In the genomic region with DNA sequence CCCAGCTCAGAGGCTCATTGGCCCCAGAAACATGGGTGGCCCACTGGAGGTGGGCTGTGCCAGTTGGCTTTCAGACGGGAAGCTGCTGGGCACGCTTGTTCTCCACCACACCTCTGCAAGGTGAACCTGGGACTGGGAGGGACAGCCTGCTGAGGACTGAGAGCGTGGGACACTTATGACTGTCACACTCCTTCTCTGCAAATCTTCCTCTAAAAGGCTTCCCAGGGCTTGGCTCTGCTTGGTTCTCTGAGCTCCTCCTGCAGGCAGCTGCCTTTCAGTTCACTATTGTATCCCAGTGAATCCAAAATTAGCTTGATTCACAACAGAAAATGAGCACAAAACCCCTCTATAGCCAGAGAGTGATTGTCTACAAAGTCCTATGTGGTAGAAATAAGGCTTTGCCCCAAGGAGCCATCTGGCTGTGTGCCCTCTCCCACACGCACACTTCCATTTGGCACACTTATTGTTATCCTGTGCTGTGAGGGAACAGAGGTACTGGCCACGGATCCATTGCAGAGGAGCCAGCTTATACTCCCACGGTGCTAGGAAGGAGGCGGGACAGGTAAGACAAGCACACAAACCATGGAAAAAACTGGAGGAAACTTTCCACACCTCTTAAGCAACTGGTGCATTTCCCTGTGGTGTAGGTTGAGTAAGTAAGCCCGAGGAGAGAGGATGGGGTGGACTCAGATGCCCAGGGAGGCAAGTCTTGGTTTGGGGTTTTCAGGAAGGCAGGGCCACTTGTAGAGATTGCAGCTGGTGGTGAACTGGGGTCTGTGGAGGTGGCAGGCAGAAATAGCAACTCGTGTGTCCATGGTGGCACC, we compare ENCODE assay signal across 8 cellular contexts. TPM values are rescaled to one million over a fixed set of nuclear protein-coding genes. Genes with fewer than 3 reads are reported as not detected.
DNase-seq lines count a peak whose midpoint lies in the region; ATAC-seq, FAIRE-seq and TF ChIP-seq lines count a peak whose summit lies in the region.

No MANE protein-coding gene starts in this region.

- peak overlapping the region; percentile 97 to 100 (median 99) for H3K27ac Mint-ChIP-seq in naive thymus-derived CD4-positive, alpha-beta T cell

- no peaks in the 10 kb centered on the region for H3K36me3 Mint-ChIP-seq in naive thymus-derived CD4-positive, alpha-beta T cell

- H3K4me3 ChIP-seq in liver (ENCODE audit: low read depth in 1 of 3, low read length in 3 of 3) (no peak overlapping the region), HepG2 (replicated peaks in 1 of 3; ENCODE audit: insufficient read depth in 1 of 3, low read depth in 2 of 3, low read length in 3 of 3) (no peak overlapping the region)
- peak overlapping the region; percentile 42 for H3K4me3 ChIP-seq in naive thymus-derived CD4-positive, alpha-beta T cell (ENCODE audit: low read length)

- no peak overlapping the region for H2AFZ ChIP-seq in HepG2 (ENCODE audit: low read length)

- peaks cover 0 to 3% (median 0%) of the 10 kb centered on the region in 5 donors for H3K27me3 Mint-ChIP-seq in naive thymus-derived CD4-positive, alpha-beta T cell

- peaks cover 0 to 1% (median 0%) of the 10 kb centered on the region in 11 donors for H3K9me3 Mint-ChIP-seq in naive thymus-derived CD4-positive, alpha-beta T cell

- no peak for ATAC-seq in HepG2
- ATAC-seq in naive thymus-derived CD4-positive, alpha-beta T cell, result no peak

- no peaks in the 10 kb centered on the region for H4K20me1 ChIP-seq in HepG2 (ENCODE audit: insufficient read depth, low read length)

- H3K4me2 ChIP-seq in HepG2 (ENCODE audit: low read depth, low read length), result no peak overlapping the region

- no peak for FAIRE-seq in HepG2 (lab: Jason Lieb, UNC)

- peaks cover 0 to 7% (median 2%) of the 10 kb centered on the region in 4 donors for H3K4me1 ChIP-seq in liver (ENCODE audit: control insufficient read depth in 4 of 4, insufficient read depth in 4 of 4, low read length in 3 of 4)
- peaks cover 43% of the 10 kb centered on the region for H3K4me1 ChIP-seq in HepG2 (ENCODE audit: insufficient read depth, low read length)
- peaks cover 52 to 54% of the 10 kb centered on the region in 2 donors for H3K4me1 ChIP-seq in naive thymus-derived CD4-positive, alpha-beta T cell (ENCODE audit: control insufficient read depth in 2 of 2, insufficient read depth in 2 of 2, low read length in 2 of 2)

- no peak for DNase-seq in HepG2 (ENCODE audit: low spot score)
- peak in 25 of 61 donors; percentile 25 to 69 (median 41) for DNase-seq in caudate nucleus (lab: John Stamatoyannopoulos, UW)
- peak in 1 of 9 donors; percentile 28 for DNase-seq in naive thymus-derived CD4-positive, alpha-beta T cell
- DNase-seq in hepatic stellate cell (ENCODE audit: low spot score), result no peak
- no peak for DNase-seq in NCI-H748 (lab: John Stamatoyannopoulos, UW; ENCODE audit: unreplicated experiment)
- DNase-seq in D341Med (ENCODE audit: low spot score), result no peak
- no peak for DNase-seq in SW480 (ENCODE audit: low spot score)

- TF ChIP-seq CTCF in liver (IDR thresholded peaks at IDR 0.05; ENCODE audit: low read depth, low read length, missing input control) (no peak), HepG2 (CRISPR knock-in tag; IDR thresholded peaks at IDR 0.05) (no peak)

- H3K36me3 ChIP-seq in liver (ENCODE audit: control insufficient read depth in 4 of 4, insufficient read depth in 3 of 4, low read depth in 1 of 4, low read length in 3 of 4) (no peaks in the 10 kb centered on the region), HepG2 (replicated peaks in 1 of 2; ENCODE audit: control insufficient read depth in 1 of 2, insufficient read depth in 2 of 2, low read length in 2 of 2) (no peaks in the 10 kb centered on the region)
- no peaks in the 10 kb centered on the region for H3K36me3 ChIP-seq in naive thymus-derived CD4-positive, alpha-beta T cell (ENCODE audit: control insufficient read depth in 2 of 3, insufficient read depth in 3 of 3, low read length in 3 of 3)

- H3K27ac ChIP-seq in liver (ENCODE audit: low read depth in 1 of 2, low read length in 2 of 2), result peak overlapping the region; percentile 84 to 88
- H3K27ac ChIP-seq in HepG2 (ENCODE audit: extremely low read length, insufficient read depth, low read length), result no peak overlapping the region
- peak overlapping the region; percentile 94 for H3K27ac ChIP-seq in caudate nucleus (ENCODE audit: low read depth, low read length)
- H3K27ac ChIP-seq in naive thymus-derived CD4-positive, alpha-beta T cell (ENCODE audit: low read depth, low read length), result peak overlapping the region; percentile 98

- in situ Hi-C loops in HepG2 (cut with HindIII; ENCODE audit: extremely low pct_ligation_motif_present, low pct_unique_long_range_greater_than_20kb), result no loop called here

- no TSS peak for BruUV-seq in HepG2 (replicated peaks; lab: Mats Ljungman, UMichigan)

- intact Hi-C loops in HepG2 (cut with micrococcal nuclease; ENCODE audit: unreplicated experiment), result no loop called here
- intact Hi-C loops in naive thymus-derived CD4-positive, alpha-beta T cell (cut with micrococcal nuclease), result loop anchor here (2.0 to 10.0 kb wide), 4 partner anchors 14 to 1228 kb away; a partner anchor contains a TSS

- peaks cover 43 to 79% (median 59%) of the 10 kb centered on the region in 7 donors for H3K4me1 Mint-ChIP-seq in naive thymus-derived CD4-positive, alpha-beta T cell

- no peak for TF ChIP-seq RAD21 in liver (IDR thresholded peaks at IDR 0.05)
- no peak for TF ChIP-seq RAD21 in HepG2 (CRISPR knock-in tag; IDR thresholded peaks at IDR 0.05)

- POLR2A ChIA-PET in HepG2 (lab: Yijun Ruan, JAX), result interaction anchor here (6.5 kb wide), 1 partner anchor 21 kb away, joined by 77 read pairs; a partner anchor contains a TSS
- POLR2A ChIA-PET in naive thymus-derived CD4-positive, alpha-beta T cell (lab: Charles Lee), result interaction anchor here (0.9 to 31.3 kb wide), 4 partner anchors 11 to 53 kb away, joined by 3 to 1812 read pairs (median 196); a partner anchor contains a TSS

- H3K79me2 ChIP-seq in HepG2 (ENCODE audit: insufficient read depth, low read length), result no peaks in the 10 kb centered on the region

- 75% methylated on average over 9 of the region's 9 CpGs for WGBS in liver
- 4% methylated on average over 7 of the region's 9 CpGs for WGBS in HepG2 (ENCODE audit: low lambda C conversion rate)

- peak overlapping the region; percentile 67 to 89 (median 78) for H3K4me3 Mint-ChIP-seq in naive thymus-derived CD4-positive, alpha-beta T cell

- no peaks in the 10 kb centered on the region for H3K9me3 ChIP-seq in liver (ENCODE audit: control insufficient read depth in 4 of 4, low read length in 3 of 4)
- H3K9me3 ChIP-seq in HepG2 (ENCODE audit: low read length), result no peaks in the 10 kb centered on the region
- no peaks in the 10 kb centered on the region for H3K9me3 ChIP-seq in naive thymus-derived CD4-positive, alpha-beta T cell (ENCODE audit: control insufficient read depth in 2 of 3, low read length in 3 of 3)

- no peak for TF ChIP-seq POLR2A in HepG2 (IDR thresholded peaks at IDR 0.05; ENCODE audit: insufficient read depth in 1 of 2, low read depth in 2 of 2, low read length in 2 of 2)

- no peak overlapping the region for H3K9ac ChIP-seq in liver (ENCODE audit: low read depth in 1 of 2, low read length in 2 of 2)
- H3K9ac ChIP-seq in HepG2 (ENCODE audit: insufficient read depth, low read depth, low read length), result no peak overlapping the region

- CTCF ChIA-PET in HepG2 (lab: Yijun Ruan, JAX; ENCODE audit: low intra/inter-chr PET ratio, low total read pairs), result no interaction called here
- CTCF ChIA-PET in naive thymus-derived CD4-positive, alpha-beta T cell (lab: Charles Lee), result interaction anchor here (0.6 to 8.9 kb wide), 13 partner anchors 9 to 339 kb away, joined by 3 to 122 read pairs (median 5); a partner anchor contains a TSS

- no peak for TF ChIP-seq EP300 in HepG2 (IDR thresholded peaks at IDR 0.05; ENCODE audit: low read depth in 2 of 2, low read length in 2 of 2)
- no peak for TF ChIP-seq EP300 in HepG2 (CRISPR knock-in tag; IDR thresholded peaks at IDR 0.05; ENCODE audit: borderline replicate concordance)

- H3K27me3 ChIP-seq in liver (ENCODE audit: control insufficient read depth in 4 of 4, insufficient read depth in 4 of 4, low read length in 3 of 4) (no peaks in the 10 kb centered on the region), HepG2 (ENCODE audit: control insufficient read depth in 1 of 2, insufficient read depth in 2 of 2, low read length in 2 of 2) (peaks cover 0 to 49% of the 10 kb centered on the region in 2 experiments)
- no peaks in the 10 kb centered on the region for H3K27me3 ChIP-seq in naive thymus-derived CD4-positive, alpha-beta T cell (ENCODE audit: control insufficient read depth in 2 of 2, insufficient read depth in 2 of 2, low read length in 2 of 2)

RNA-seq across cellular contexts. Expression of a gene that starts 18.9 kb away (rescaled TPM):
- 10 to 100 TPM in 1 of 2 donors, 1 to 10 TPM in 1; 4.7 to 52.5 TPM for total RNA-seq in liver
- polyA plus RNA-seq in liver, result 1 to 10 TPM; 3.8 to 4.9 TPM
- total RNA-seq in HepG2 (2016; rRNA removed; fragmentation: Illumina TruSeq; extraction: Trizol), result 18.3 and 18.7 TPM in 2 replicates
- 2.8 and 3.5 TPM in 2 replicates for total RNA-seq in HepG2 (2016; cell fraction: cytosol; rRNA removed; fragmentation: Illumina TruSeq; extraction: Trizol; ENCODE audit: low read depth)
- 15.4 and 19.8 TPM in 2 replicates for total RNA-seq in HepG2 (2016; cell fraction: insoluble cytoplasmic fraction; rRNA removed; fragmentation: Illumina TruSeq; extraction: Trizol)
- 11.7 and 12.9 TPM in 2 replicates for total RNA-seq in HepG2 (2016; cell fraction: membrane; rRNA removed; fragmentation: Illumina TruSeq; extraction: Trizol)
- total RNA-seq in HepG2 (2016; cell fraction: nucleus; rRNA removed; fragmentation: Illumina TruSeq; extraction: Trizol), result 11.8 and 13.3 TPM in 2 replicates
- 13.6 and 16.7 TPM in 2 replicates for polyA plus RNA-seq in HepG2 (2011; rRNA removed)
- 11.2 and 13.0 TPM in 2 replicates for polyA plus RNA-seq in HepG2 (2011; cell fraction: cytosol; rRNA removed)
- polyA plus RNA-seq in HepG2 (2011; cell fraction: nucleus; rRNA removed), result 8.6 and 10.6 TPM in 2 replicates
- 4.4 and 7.3 TPM in 2 replicates for polyA plus RNA-seq in HepG2 (2012)
- 2.1 and 2.2 TPM in 2 replicates for polyA plus RNA-seq in HepG2 (2016; cell fraction: cytosol; fragmentation: Illumina TruSeq; extraction: Trizol; ENCODE audit: low read depth)
- 18.8 and 19.2 TPM in 2 replicates for polyA plus RNA-seq in HepG2 (2016; cell fraction: insoluble cytoplasmic fraction; fragmentation: Illumina TruSeq; extraction: Trizol; ENCODE audit: low read depth)
- 6.5 and 7.0 TPM in 2 replicates for polyA plus RNA-seq in HepG2 (2016; cell fraction: membrane; fragmentation: Illumina TruSeq; extraction: Trizol; ENCODE audit: low read depth)
- polyA plus RNA-seq in HepG2 (2016; cell fraction: nucleus; fragmentation: Illumina TruSeq; extraction: Trizol; ENCODE audit: insufficient read depth, low read depth), result 18.0 and 19.6 TPM in 2 replicates
- polyA minus RNA-seq in HepG2 (2011; rRNA and poly(A)+ RNA removed; ENCODE audit: low replicate concordance), result 9.6 and 12.5 TPM in 2 replicates
- polyA minus RNA-seq in HepG2 (2011; cell fraction: cytosol; rRNA and poly(A)+ RNA removed), result 8.5 and 9.2 TPM in 2 replicates
- 4.9 and 8.8 TPM in 2 replicates for polyA minus RNA-seq in HepG2 (2011; cell fraction: nucleus; rRNA and poly(A)+ RNA removed)
- 100 to 1,000 TPM; 141 to 654 (median 241) TPM for total RNA-seq in naive thymus-derived CD4-positive, alpha-beta T cell
- 100 to 1,000 TPM; 118 to 211 TPM for polyA plus RNA-seq in naive thymus-derived CD4-positive, alpha-beta T cell

RNA-seq across cellular contexts. Expression of a gene that starts 56.9 kb away (rescaled TPM):
- total RNA-seq in liver, result under 1 TPM in 1 of 2 donors, not detected in 1; under 0.01 TPM
- under 1 TPM in 1 of 2 donors, not detected in 1; 0.07 TPM for polyA plus RNA-seq in liver
- not detected in 2 replicates for total RNA-seq in HepG2 (2016; rRNA removed; fragmentation: Illumina TruSeq; extraction: Trizol)
- total RNA-seq in HepG2 (2016; cell fraction: cytosol; rRNA removed; fragmentation: Illumina TruSeq; extraction: Trizol; ENCODE audit: low read depth), result not detected in 2 replicates
- total RNA-seq in HepG2 (2016; cell fraction: insoluble cytoplasmic fraction; rRNA removed; fragmentation: Illumina TruSeq; extraction: Trizol), result not detected in 2 replicates
- total RNA-seq in HepG2 (2016; cell fraction: membrane; rRNA removed; fragmentation: Illumina TruSeq; extraction: Trizol), result not detected in 2 replicates
- not detected in 2 replicates for total RNA-seq in HepG2 (2016; cell fraction: nucleus; rRNA removed; fragmentation: Illumina TruSeq; extraction: Trizol)
- polyA plus RNA-seq in HepG2 (2011; rRNA removed), result not detected in 2 replicates
- not detected in 2 replicates for polyA plus RNA-seq in HepG2 (2011; cell fraction: cytosol; rRNA removed)
- not detected in 2 replicates for polyA plus RNA-seq in HepG2 (2011; cell fraction: nucleus; rRNA removed)
- not detected in 2 replicates for polyA plus RNA-seq in HepG2 (2012)
- polyA plus RNA-seq in HepG2 (2016; cell fraction: cytosol; fragmentation: Illumina TruSeq; extraction: Trizol; ENCODE audit: low read depth), result not detected in 2 replicates
- polyA plus RNA-seq in HepG2 (2016; cell fraction: insoluble cytoplasmic fraction; fragmentation: Illumina TruSeq; extraction: Trizol; ENCODE audit: low read depth), result not detected in 2 replicates
- polyA plus RNA-seq in HepG2 (2016; cell fraction: membrane; fragmentation: Illumina TruSeq; extraction: Trizol; ENCODE audit: low read depth), result not detected in 2 replicates
- polyA plus RNA-seq in HepG2 (2016; cell fraction: nucleus; fragmentation: Illumina TruSeq; extraction: Trizol; ENCODE audit: insufficient read depth, low read depth), result not detected in 2 replicates
- 0.16 TPM in 1 of 2 replicates, not detected in the other for polyA minus RNA-seq in HepG2 (2011; rRNA and poly(A)+ RNA removed; ENCODE audit: low replicate concordance)
- polyA minus RNA-seq in HepG2 (2011; cell fraction: cytosol; rRNA and poly(A)+ RNA removed), result not detected in 2 replicates
- polyA minus RNA-seq in HepG2 (2011; cell fraction: nucleus; rRNA and poly(A)+ RNA removed), result not detected in 2 replicates
- 1 to 10 TPM in 4 of 5 experiments, under 1 TPM in 1; 0.76 to 2.2 (median 1.1) TPM for total RNA-seq in naive thymus-derived CD4-positive, alpha-beta T cell
- not detected for polyA plus RNA-seq in naive thymus-derived CD4-positive, alpha-beta T cell
